In genomic region chr4:3206439-3207100, GRCh38 we compare ENCODE assay signal across 23 cellular contexts. TPM values are rescaled to one million over a fixed set of nuclear protein-coding genes. Genes with fewer than 3 reads are reported as not detected.
A peak's percentile ranks its signal among the peaks of the same experiment; 100 is the strongest.
DNase-seq lines count a peak whose midpoint lies in the region; ATAC-seq and TF ChIP-seq lines count a peak whose summit lies in the region.
"Had no signal": no experiment of that assay in that cellular context is flagged by ENCODE, and none has a peak within 500 bp of the region (broad histone marks: within the 10 kb centered on the region; RNA-seq: fewer than 3 reads in every experiment).

No MANE protein-coding gene starts in this region.

- H3K27me3 Mint-ChIP-seq in WTC11 (ENCODE audit: low read depth) (no peaks in the 10 kb centered on the region), endodermal cell (ENCODE audit: insufficient read depth) (no peaks in the 10 kb centered on the region), natural killer cell (ENCODE audit: low read depth in 2 of 2) (no peaks in the 10 kb centered on the region), progenitor cell of endocrine pancreas (no peaks in the 10 kb centered on the region)
- H3K27me3 Mint-ChIP-seq: CD4-positive, alpha-beta T cell had no signal

- peaks cover 82% of the 10 kb centered on the region for H3K36me3 ChIP-seq in endodermal cell (ENCODE audit: control insufficient read depth, insufficient read depth, low read length)

- H3K27ac Mint-ChIP-seq in WTC11 (peak overlapping the region; percentile 34; the same call in 1 of the 2 replicates), endodermal cell (no peak overlapping the region), natural killer cell (peak overlapping the region; percentile 32 to 53), progenitor cell of endocrine pancreas (peak overlapping the region; percentile 39)
- H3K27ac Mint-ChIP-seq: CD4-positive, alpha-beta T cell; GM23338 had no signal

- peak overlapping the region; percentile 6 for H3K27ac ChIP-seq in endodermal cell (ENCODE audit: low read depth, low read length)
- H3K27ac ChIP-seq: KMS-11, SJCRH30 had no signal

- intact Hi-C loops in natural killer cell (cut with micrococcal nuclease): no loop called here

- H3K9me3 ChIP-seq in endodermal cell (ENCODE audit: control insufficient read depth, low read length): no peaks in the 10 kb centered on the region
- H3K9me3 ChIP-seq: BE2C, SJCRH30 had no signal

- POLR2A ChIA-PET in WTC11 (lab: Charles Lee): no interaction called here

- no peaks in the 10 kb centered on the region for H3K27me3 ChIP-seq in endodermal cell (ENCODE audit: control insufficient read depth, insufficient read depth, low read length, poor library complexity, severe bottlenecking)
- H3K27me3 ChIP-seq: BE2C, SJCRH30 had no signal

- H3K4me1 Mint-ChIP-seq in WTC11: no peaks in the 10 kb centered on the region
- no peaks in the 10 kb centered on the region for H3K4me1 Mint-ChIP-seq in endodermal cell
- peaks cover 45% of the 10 kb centered on the region in 2 donors for H3K4me1 Mint-ChIP-seq in natural killer cell
- peaks cover 11% of the 10 kb centered on the region for H3K4me1 Mint-ChIP-seq in progenitor cell of endocrine pancreas (ENCODE audit: low read depth)
- H3K4me1 Mint-ChIP-seq: GM23338 had no signal

- no peak overlapping the region for H3K4me3 Mint-ChIP-seq in WTC11
- H3K4me3 Mint-ChIP-seq in endodermal cell: no peak overlapping the region
- no peak overlapping the region for H3K4me3 Mint-ChIP-seq in natural killer cell
- no peak overlapping the region for H3K4me3 Mint-ChIP-seq in progenitor cell of endocrine pancreas (ENCODE audit: low read depth)
- H3K4me3 Mint-ChIP-seq: CD4-positive, alpha-beta T cell; GM23338 had no signal

- no peaks in the 10 kb centered on the region for H3K4me1 ChIP-seq in endodermal cell (ENCODE audit: control insufficient read depth, insufficient read depth, low read length)
- H3K4me1 ChIP-seq: BE2C had no signal

- CTCF ChIA-PET in WTC11 (lab: Charles Lee): no interaction called here

- no peak overlapping the region for H3K9ac ChIP-seq in endodermal cell (ENCODE audit: extremely low read depth, low read length, poor library complexity, severe bottlenecking)
- H3K9ac ChIP-seq: KMS-11 had no signal

- TF ChIP-seq CTCF in WTC11 (IDR thresholded peaks at IDR 0.05) (no peak), endodermal cell (conservative IDR thresholded peaks at IDR 0.05) (no peak), natural killer cell (IDR thresholded peaks at IDR 0.05) (no peak), progenitor cell of endocrine pancreas (IDR thresholded peaks at IDR 0.05; ENCODE audit: unreplicated experiment) (no peak)

- 96% methylated on average over 18 of the region's 18 CpGs for WGBS in endodermal cell (ENCODE audit: insufficient coverage in 1 of 2, insufficient read length in 1 of 2), 2 experiments

- no peaks in the 10 kb centered on the region for H3K9me3 Mint-ChIP-seq in WTC11
- no peaks in the 10 kb centered on the region for H3K9me3 Mint-ChIP-seq in endodermal cell
- no peaks in the 10 kb centered on the region for H3K9me3 Mint-ChIP-seq in natural killer cell
- H3K9me3 Mint-ChIP-seq in progenitor cell of endocrine pancreas (ENCODE audit: low read depth): no peaks in the 10 kb centered on the region
- H3K9me3 Mint-ChIP-seq: CD4-positive, alpha-beta T cell; GM23338 had no signal

- no peak for DNase-seq in WTC11 (ENCODE audit: low spot score)
- DNase-seq in endodermal cell: no peak
- DNase-seq in natural killer cell: no peak
- no peak for DNase-seq in progenitor cell of endocrine pancreas (ENCODE audit: low spot score, unreplicated experiment)
- no peak for DNase-seq in NCI-H446 treated with DMSO at 0.1 percent for 48 hours (lab: John Stamatoyannopoulos, UW)
- DNase-seq: BE2C; CD4-positive, alpha-beta T cell; COR-L47; DMS 273 treated with DMSO at 0.1 percent for 48 hours; DMS79 treated with DMSO at 0.1 percent for 48 hours; IMR-90; NCI-H1105; NCI-H2029 treated with DMSO at 0.1 percent for 48 hours; NCI-H226; NCI-H524; NCI-H82; SJCRH30 had no signal

- H3K36me3 Mint-ChIP-seq in WTC11 (peaks cover 42% of the 10 kb centered on the region), endodermal cell (ENCODE audit: low read depth) (peaks cover 53% of the 10 kb centered on the region), natural killer cell (peaks cover 23% of the 10 kb centered on the region), progenitor cell of endocrine pancreas (ENCODE audit: insufficient read depth) (peaks cover 21% of the 10 kb centered on the region)

- ATAC-seq in WTC11 (no peak), natural killer cell (no peak), GM19455 (IDR thresholded peaks at IDR 0.05; ENCODE audit: unreplicated experiment) (no peak), HG02759 (IDR thresholded peaks at IDR 0.05; ENCODE audit: unreplicated experiment) (no peak)
- ATAC-seq: GM12878, GM23338, HCT116 had no signal

- no peak overlapping the region for H3K4me3 ChIP-seq in endodermal cell (ENCODE audit: low read length)
- H3K4me3 ChIP-seq: GM12878, GM23338, SJCRH30 had no signal

TF ChIP-seq in WTC11, 78 proteins besides CTCF, POLR2A, EP300 and RAD21 (continues in another document):
- TF ChIP-seq NR3C1 (CRISPR knock-in tag; conservative IDR thresholded peaks at IDR 0.05; ENCODE audit: low read depth) (no peak), MLX (CRISPR knock-in tag; IDR thresholded peaks at IDR 0.05) (no peak), EMX1 (CRISPR knock-in tag; IDR thresholded peaks at IDR 0.05) (no peak), FOXP1 (CRISPR knock-in tag; IDR thresholded peaks at IDR 0.05; ENCODE audit: borderline replicate concordance) (no peak), ZNF671 (CRISPR knock-in tag; IDR thresholded peaks at IDR 0.05) (no peak)
- TF ChIP-seq, protein P1, sequence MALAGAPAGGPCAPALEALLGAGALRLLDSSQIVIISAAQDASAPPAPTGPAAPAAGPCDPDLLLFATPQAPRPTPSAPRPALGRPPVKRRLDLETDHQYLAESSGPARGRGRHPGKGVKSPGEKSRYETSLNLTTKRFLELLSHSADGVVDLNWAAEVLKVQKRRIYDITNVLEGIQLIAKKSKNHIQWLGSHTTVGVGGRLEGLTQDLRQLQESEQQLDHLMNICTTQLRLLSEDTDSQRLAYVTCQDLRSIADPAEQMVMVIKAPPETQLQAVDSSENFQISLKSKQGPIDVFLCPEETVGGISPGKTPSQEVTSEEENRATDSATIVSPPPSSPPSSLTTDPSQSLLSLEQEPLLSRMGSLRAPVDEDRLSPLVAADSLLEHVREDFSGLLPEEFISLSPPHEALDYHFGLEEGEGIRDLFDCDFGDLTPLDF (CRISPR knock-in tag; IDR thresholded peaks at IDR 0.05): no peak
- TF ChIP-seq, protein P2, sequence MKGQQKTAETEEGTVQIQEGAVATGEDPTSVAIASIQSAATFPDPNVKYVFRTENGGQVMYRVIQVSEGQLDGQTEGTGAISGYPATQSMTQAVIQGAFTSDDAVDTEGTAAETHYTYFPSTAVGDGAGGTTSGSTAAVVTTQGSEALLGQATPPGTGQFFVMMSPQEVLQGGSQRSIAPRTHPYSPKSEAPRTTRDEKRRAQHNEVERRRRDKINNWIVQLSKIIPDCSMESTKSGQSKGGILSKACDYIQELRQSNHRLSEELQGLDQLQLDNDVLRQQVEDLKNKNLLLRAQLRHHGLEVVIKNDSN (CRISPR knock-in tag; IDR thresholded peaks at IDR 0.05): no peak
- TF ChIP-seq, protein P3, sequence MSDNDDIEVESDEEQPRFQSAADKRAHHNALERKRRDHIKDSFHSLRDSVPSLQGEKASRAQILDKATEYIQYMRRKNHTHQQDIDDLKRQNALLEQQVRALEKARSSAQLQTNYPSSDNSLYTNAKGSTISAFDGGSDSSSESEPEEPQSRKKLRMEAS (CRISPR knock-in tag; IDR thresholded peaks at IDR 0.05): no peak
- TF ChIP-seq, protein P4, sequence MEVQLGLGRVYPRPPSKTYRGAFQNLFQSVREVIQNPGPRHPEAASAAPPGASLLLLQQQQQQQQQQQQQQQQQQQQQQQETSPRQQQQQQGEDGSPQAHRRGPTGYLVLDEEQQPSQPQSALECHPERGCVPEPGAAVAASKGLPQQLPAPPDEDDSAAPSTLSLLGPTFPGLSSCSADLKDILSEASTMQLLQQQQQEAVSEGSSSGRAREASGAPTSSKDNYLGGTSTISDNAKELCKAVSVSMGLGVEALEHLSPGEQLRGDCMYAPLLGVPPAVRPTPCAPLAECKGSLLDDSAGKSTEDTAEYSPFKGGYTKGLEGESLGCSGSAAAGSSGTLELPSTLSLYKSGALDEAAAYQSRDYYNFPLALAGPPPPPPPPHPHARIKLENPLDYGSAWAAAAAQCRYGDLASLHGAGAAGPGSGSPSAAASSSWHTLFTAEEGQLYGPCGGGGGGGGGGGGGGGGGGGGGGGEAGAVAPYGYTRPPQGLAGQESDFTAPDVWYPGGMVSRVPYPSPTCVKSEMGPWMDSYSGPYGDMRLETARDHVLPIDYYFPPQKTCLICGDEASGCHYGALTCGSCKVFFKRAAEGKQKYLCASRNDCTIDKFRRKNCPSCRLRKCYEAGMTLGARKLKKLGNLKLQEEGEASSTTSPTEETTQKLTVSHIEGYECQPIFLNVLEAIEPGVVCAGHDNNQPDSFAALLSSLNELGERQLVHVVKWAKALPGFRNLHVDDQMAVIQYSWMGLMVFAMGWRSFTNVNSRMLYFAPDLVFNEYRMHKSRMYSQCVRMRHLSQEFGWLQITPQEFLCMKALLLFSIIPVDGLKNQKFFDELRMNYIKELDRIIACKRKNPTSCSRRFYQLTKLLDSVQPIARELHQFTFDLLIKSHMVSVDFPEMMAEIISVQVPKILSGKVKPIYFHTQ (CRISPR knock-in tag; IDR thresholded peaks at IDR 0.05): no peak
- TF ChIP-seq, protein P5, sequence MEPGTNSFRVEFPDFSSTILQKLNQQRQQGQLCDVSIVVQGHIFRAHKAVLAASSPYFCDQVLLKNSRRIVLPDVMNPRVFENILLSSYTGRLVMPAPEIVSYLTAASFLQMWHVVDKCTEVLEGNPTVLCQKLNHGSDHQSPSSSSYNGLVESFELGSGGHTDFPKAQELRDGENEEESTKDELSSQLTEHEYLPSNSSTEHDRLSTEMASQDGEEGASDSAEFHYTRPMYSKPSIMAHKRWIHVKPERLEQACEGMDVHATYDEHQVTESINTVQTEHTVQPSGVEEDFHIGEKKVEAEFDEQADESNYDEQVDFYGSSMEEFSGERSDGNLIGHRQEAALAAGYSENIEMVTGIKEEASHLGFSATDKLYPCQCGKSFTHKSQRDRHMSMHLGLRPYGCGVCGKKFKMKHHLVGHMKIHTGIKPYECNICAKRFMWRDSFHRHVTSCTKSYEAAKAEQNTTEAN (CRISPR knock-in tag; IDR thresholded peaks at IDR 0.05): no peak

RNA-seq across cellular contexts. Expression of gene MSANTD1, which starts 42.4 kb away (rescaled TPM):
- total RNA-seq in WTC11 (2021) (0.98 to 1.1 TPM (median 0.99 TPM) in 3 replicates), endodermal cell (1 to 10 TPM in 1 of 2 donors, under 1 TPM in 1; 1.00 to 2.5 TPM), natural killer cell (1 to 10 TPM in 2 of 3 donors, under 1 TPM in 1; 0.54 to 2.2 (median 1.8) TPM), progenitor cell of endocrine pancreas (2.1 and 2.4 TPM in 2 replicates)
- polyA plus RNA-seq in endodermal cell (2013, experiment 1 of 2): 0.32 TPM
- polyA plus RNA-seq in endodermal cell (2013, experiment 2 of 2): 0.41 TPM
